Comparison of ENCODE assay signal across 11 cellular contexts in the genomic region with DNA sequence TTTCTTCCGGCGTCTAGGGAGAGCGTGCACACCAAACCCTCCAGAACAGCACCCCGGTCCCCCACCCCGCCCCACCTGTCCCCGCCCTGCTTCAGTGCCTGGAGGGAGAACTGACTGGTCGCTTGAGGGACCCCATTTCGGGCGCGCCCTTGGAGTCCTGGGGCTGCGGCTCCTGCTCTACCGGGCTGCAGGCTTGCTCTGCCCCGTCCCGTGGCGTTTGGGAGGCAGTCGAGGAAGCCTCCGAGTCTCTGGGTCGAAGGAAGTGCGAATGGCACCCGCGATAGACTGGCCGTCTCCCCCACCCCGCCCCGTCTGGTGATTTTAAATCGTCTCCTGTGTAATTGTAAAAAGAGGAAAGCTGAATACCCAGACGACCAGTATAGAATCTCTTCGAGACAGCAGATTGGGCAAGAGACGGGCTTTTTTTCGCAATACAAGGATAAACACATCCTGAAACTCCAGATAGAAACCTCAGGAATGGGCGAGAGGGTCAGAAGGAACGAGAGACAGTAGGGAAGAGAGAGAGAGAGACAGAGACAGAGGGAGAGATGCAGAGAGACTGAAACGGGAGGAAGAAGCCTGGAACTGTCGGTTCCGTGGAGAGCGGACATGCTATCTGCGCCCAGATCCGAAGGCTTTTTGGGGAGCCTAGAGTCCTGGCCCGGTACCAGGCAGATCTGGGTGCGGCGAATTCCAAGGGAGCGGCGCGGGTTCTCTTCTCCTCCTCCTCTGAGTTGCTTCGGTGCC. TPM values are rescaled to one million over a fixed set of nuclear protein-coding genes. Genes with fewer than 3 reads are reported as not detected.
DNase-seq lines count a peak whose midpoint lies in the region; ATAC-seq and TF ChIP-seq lines count a peak whose summit lies in the region.
"Had no signal": no experiment of that assay in that cellular context is flagged by ENCODE, and none has a peak within 500 bp of the region (broad histone marks: within the 10 kb centered on the region; RNA-seq: fewer than 3 reads in every experiment).

No MANE protein-coding gene starts in this region.

- peak overlapping the region; percentile 66 for H3K4me3 ChIP-seq in GM23338
- peak overlapping the region in 1 of 2 donors; percentile 3 for H3K4me3 ChIP-seq in body of pancreas
- peak overlapping the region; percentile 27; the same call in 1 of the 2 replicates for H3K4me3 ChIP-seq in iPS DF 6.9 (ENCODE audit: low read length)
- H3K4me3 ChIP-seq in retinal pigment epithelial cell (ENCODE audit: low read length), result peak overlapping the region; percentile 39

- no peak overlapping the region for H3K27ac ChIP-seq in GM23338 (ENCODE audit: low read depth)
- no peak overlapping the region for H3K27ac ChIP-seq in body of pancreas
- H3K27ac ChIP-seq in iPS DF 6.9 (ENCODE audit: low read length), result no peak overlapping the region
- H3K27ac ChIP-seq: KMS-11 had no signal

- H3K9me2 ChIP-seq in GM23338 (ENCODE audit: insufficient read depth), result no peaks in the 10 kb centered on the region

- H3K27ac Mint-ChIP-seq in GM23338, result no peak overlapping the region
- H3K27ac Mint-ChIP-seq: stimulated activated naive CD8-positive, alpha-beta T cell treated with anti-CD3 and anti-CD28 coated beads, Interleukin-15, amount 100 ng/mL, for 72 hours; T-helper 2 cell treated with Interferon-gamma antibody and Interleukin-4, amounts not matched to agents 5 μg/mL and 100 μg/mL, for 36 hours had no signal

- WGBS in body of pancreas, 2 donors, result 4 to 11% methylated on average over 23 to 42 of the region's 44 CpGs
- WGBS in iPS DF 6.9 (ENCODE audit: insufficient coverage, insufficient read length), result no CpG with 5 or more reads among the region's 44 CpGs

- H3K36me3 ChIP-seq in GM23338 (ENCODE audit: insufficient read depth) (no peaks in the 10 kb centered on the region), body of pancreas (replicated peaks in 1 of 2; ENCODE audit: insufficient read depth in 1 of 2, low read depth in 2 of 2) (no peaks in the 10 kb centered on the region), iPS DF 6.9 (ENCODE audit: control insufficient read depth, insufficient read depth, low read length) (no peaks in the 10 kb centered on the region)

- peaks cover 2% of the 10 kb centered on the region; the same call in 1 of the 3 replicates for H3K9me3 Mint-ChIP-seq in GM23338
- H3K9me3 Mint-ChIP-seq: stimulated activated naive CD8-positive, alpha-beta T cell treated with anti-CD3 and anti-CD28 coated beads, Interleukin-15, amount 100 ng/mL, for 72 hours; T-helper 2 cell treated with Interferon-gamma antibody and Interleukin-4, amounts not matched to agents 5 μg/mL and 100 μg/mL, for 36 hours had no signal

- DNase-seq in GM23338 (ENCODE audit: low spot score) (peak; percentile 34), body of pancreas (no peak), iPS DF 6.9 (ENCODE audit: low read depth, low spot score) (no peak), retinal pigment epithelial cell (ENCODE audit: low read depth) (no peak), SHP77 (lab: John Stamatoyannopoulos, UW) (no peak), posterior vena cava (ENCODE audit: low spot score) (no peak), NCI-H1105 (lab: John Stamatoyannopoulos, UW) (no peak)
- DNase-seq: stimulated activated naive CD8-positive, alpha-beta T cell treated with anti-CD3 and anti-CD28 coated beads, Interleukin-15, amount 100 ng/mL, for 72 hours had no signal

- H3K4me2 ChIP-seq in GM23338, result peak overlapping the region; percentile 92
- H3K4me2 ChIP-seq: KMS-11 had no signal

- H3K4me1 ChIP-seq in GM23338 (ENCODE audit: insufficient read depth) (peaks cover 32% of the 10 kb centered on the region), body of pancreas (peaks cover 20% of the 10 kb centered on the region), iPS DF 6.9 (ENCODE audit: control insufficient read depth, insufficient read depth, low read length) (no peaks in the 10 kb centered on the region)

- intact Hi-C loops in body of pancreas (cut with DNase I), result no loop called here
- intact Hi-C loops in posterior vena cava (cut with DNase I), result no loop called here

- H2AFZ ChIP-seq in GM23338, result peak overlapping the region; percentile 97

- peaks cover 79% of the 10 kb centered on the region for H3K27me3 Mint-ChIP-seq in GM23338 (ENCODE audit: insufficient read depth, low read depth, poor library complexity)

- ATAC-seq in GM23338, result peak; percentile 3
- peak; percentile 13 for ATAC-seq in body of pancreas
- ATAC-seq in GM21447 (IDR thresholded peaks at IDR 0.05; ENCODE audit: unreplicated experiment), result no peak

- H3K27me3 ChIP-seq in GM23338 (ENCODE audit: insufficient read depth), result peaks cover 93% of the 10 kb centered on the region
- peaks cover 0 to 39% of the 10 kb centered on the region in 2 donors for H3K27me3 ChIP-seq in body of pancreas
- H3K27me3 ChIP-seq in iPS DF 6.9 (ENCODE audit: control insufficient read depth, insufficient read depth, low read length), result peaks cover 70% of the 10 kb centered on the region

- TF ChIP-seq POLR2A in body of pancreas (IDR thresholded peaks at IDR 0.05), result no peak

- H3K9me3 ChIP-seq in body of pancreas (no peaks in the 10 kb centered on the region), iPS DF 6.9 (ENCODE audit: control insufficient read depth, insufficient read depth, low read length) (no peaks in the 10 kb centered on the region)

- H3K36me3 Mint-ChIP-seq in GM23338 (ENCODE audit: low read depth), result no peaks in the 10 kb centered on the region

- TF ChIP-seq CTCF in GM23338 (conservative IDR thresholded peaks at IDR 0.05; ENCODE audit: low read depth in 2 of 2), result no peak
- TF ChIP-seq CTCF in body of pancreas (IDR thresholded peaks at IDR 0.05), result no peak
- TF ChIP-seq CTCF in retinal pigment epithelial cell (conservative IDR thresholded peaks at IDR 0.05; ENCODE audit: low read depth, low read length), result no peak

- peaks cover 3% of the 10 kb centered on the region; the same call in 1 of the 2 replicates for H3F3A ChIP-seq in GM23338 (replicated peaks; ENCODE audit: low read depth)

- peak overlapping the region; percentile 69 for H3K4me3 Mint-ChIP-seq in GM23338
- H3K4me3 Mint-ChIP-seq: stimulated activated naive CD8-positive, alpha-beta T cell treated with anti-CD3 and anti-CD28 coated beads, Interleukin-15, amount 100 ng/mL, for 72 hours; T-helper 2 cell treated with Interferon-gamma antibody and Interleukin-4, amounts not matched to agents 5 μg/mL and 100 μg/mL, for 36 hours had no signal

- peaks cover 21% of the 10 kb centered on the region for H4K20me1 ChIP-seq in GM23338 (replicated peaks; ENCODE audit: insufficient read depth)

- peaks cover 24% of the 10 kb centered on the region for H3K4me1 Mint-ChIP-seq in GM23338

- no peaks in the 10 kb centered on the region for H3K79me2 ChIP-seq in GM23338 (replicated peaks; ENCODE audit: insufficient read depth)

TF ChIP-seq in GM23338, 12 proteins besides CTCF, POLR2A, EP300 and RAD21 (continues in another document):
- TF ChIP-seq EZH2phosphoT487 (IDR thresholded peaks at IDR 0.05; ENCODE audit: unreplicated experiment) (peak; percentile 32), ZNF114 (CRISPR knock-in tag; IDR thresholded peaks at IDR 0.05) (no peak), POLR2AphosphoS5 (IDR thresholded peaks at IDR 0.05; ENCODE audit: low read depth) (no peak), CREB1 (CRISPR knock-in tag; IDR thresholded peaks at IDR 0.05; ENCODE audit: low read depth) (no peak), NANOG (IDR thresholded peaks at IDR 0.05; ENCODE audit: borderline replicate concordance) (no peak), STAT1 (IDR thresholded peaks at IDR 0.05; ENCODE audit: unreplicated experiment) (no peak), EZH2 (IDR thresholded peaks at IDR 0.05; ENCODE audit: low read depth, unreplicated experiment) (peak; percentile 95)
- TF ChIP-seq, protein P1, sequence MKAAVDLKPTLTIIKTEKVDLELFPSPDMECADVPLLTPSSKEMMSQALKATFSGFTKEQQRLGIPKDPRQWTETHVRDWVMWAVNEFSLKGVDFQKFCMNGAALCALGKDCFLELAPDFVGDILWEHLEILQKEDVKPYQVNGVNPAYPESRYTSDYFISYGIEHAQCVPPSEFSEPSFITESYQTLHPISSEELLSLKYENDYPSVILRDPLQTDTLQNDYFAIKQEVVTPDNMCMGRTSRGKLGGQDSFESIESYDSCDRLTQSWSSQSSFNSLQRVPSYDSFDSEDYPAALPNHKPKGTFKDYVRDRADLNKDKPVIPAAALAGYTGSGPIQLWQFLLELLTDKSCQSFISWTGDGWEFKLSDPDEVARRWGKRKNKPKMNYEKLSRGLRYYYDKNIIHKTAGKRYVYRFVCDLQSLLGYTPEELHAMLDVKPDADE (IDR thresholded peaks at IDR 0.05), result no peak

RNA-seq across cellular contexts. Expression of a gene that starts 9.9 kb away (rescaled TPM):
- 0.12 and 0.14 TPM in 2 replicates for total RNA-seq in GM23338 (2014; rRNA removed; shearing (Covaris generic))
- 0.05 TPM in 2 replicates for polyA plus RNA-seq in GM23338 (2016; fragmentation: Nextera tagmentation; extraction: Ambion mirVana)
- total RNA-seq in body of pancreas, result 10 to 100 TPM in 1 of 2 donors, under 1 TPM in 1; 0.33 to 14.8 TPM
- total RNA-seq in posterior vena cava, result 1 to 10 TPM; 6.5 to 6.9 TPM
